Comparison of ENCODE assay signal across 9 cellular contexts in genomic region chr12:31687101-31687527, GRCh38. TPM values are rescaled to one million over a fixed set of nuclear protein-coding genes. Genes with fewer than 3 reads are reported as not detected.
DNase-seq lines count a peak whose midpoint lies in the region; ATAC-seq lines count a peak whose summit lies in the region.
"Had no signal": no experiment of that assay in that cellular context is flagged by ENCODE, and none has a peak within 500 bp of the region (broad histone marks: within the 10 kb centered on the region; RNA-seq: fewer than 3 reads in every experiment).

No MANE protein-coding gene starts in this region.

- no peak overlapping the region for H3K23ac ChIP-seq in mesendoderm (ENCODE audit: low read length)

- no peak overlapping the region for H2BK120ac ChIP-seq in mesendoderm (ENCODE audit: low read depth, low read length)

- peaks cover 22% of the 10 kb centered on the region for H3K9me3 Mint-ChIP-seq in activated T-helper 1 cell treated with anti-CD3 and anti-CD28 coated beads, Interleukin-12 subunit alpha, Interleukin-12 subunit beta, Interleukin-2, Interleukin-4 antibody, amounts not matched to agents 30 ng/mL and 10 ng/mL and 1 ng/mL, durations not matched to agents 14 hours and 24 hours and 36 hours

- no peaks in the 10 kb centered on the region for H3K27me3 ChIP-seq in mesendoderm (ENCODE audit: insufficient read depth, low read length, poor library complexity)

- no peaks in the 10 kb centered on the region for H3K36me3 ChIP-seq in mesendoderm (ENCODE audit: control insufficient read depth, insufficient read depth, low read length)

- no peak overlapping the region for H2AK5ac ChIP-seq in mesendoderm (ENCODE audit: low read length)

- H2BK5ac ChIP-seq in mesendoderm (ENCODE audit: low read length): no peak overlapping the region

- no peak overlapping the region for H4K8ac ChIP-seq in mesendoderm (ENCODE audit: low read depth, low read length)

- WGBS in mesendoderm (ENCODE audit: extremely low coverage, insufficient coverage, low lambda C conversion rate): no CpG with 5 or more reads among the region's 3 CpGs

- H3K9ac ChIP-seq in mesendoderm (ENCODE audit: low read length): no peak overlapping the region

- no peak overlapping the region for H3K4me3 Mint-ChIP-seq in activated T-helper 1 cell treated with anti-CD3 and anti-CD28 coated beads, Interleukin-12 subunit alpha, Interleukin-12 subunit beta, Interleukin-2, Interleukin-4 antibody, amounts not matched to agents 30 ng/mL and 10 ng/mL and 1 ng/mL, durations not matched to agents 14 hours and 24 hours and 36 hours

- no peak overlapping the region for H4K5ac ChIP-seq in mesendoderm (ENCODE audit: low read length)

- H3K4ac ChIP-seq in mesendoderm (ENCODE audit: low read depth, low read length): no peak overlapping the region

- H2BK15ac ChIP-seq in mesendoderm (replicated peaks; ENCODE audit: low read depth): no peak overlapping the region

- intact Hi-C loops in activated T-helper 1 cell treated with anti-CD3 and anti-CD28 coated beads, Interleukin-12 subunit alpha, Interleukin-12 subunit beta, Interleukin-2, Interleukin-4 antibody, amounts not matched to agents 30 ng/mL and 10 ng/mL and 1 ng/mL, durations not matched to agents 14 hours and 24 hours and 36 hours (cut with micrococcal nuclease): no loop called here

- ATAC-seq in GM19397 (IDR thresholded peaks at IDR 0.05; ENCODE audit: unreplicated experiment): peak; percentile 64
- peak; percentile 55 for ATAC-seq in HG03457 (IDR thresholded peaks at IDR 0.05; ENCODE audit: unreplicated experiment)

- H3K36me3 Mint-ChIP-seq in activated T-helper 1 cell treated with anti-CD3 and anti-CD28 coated beads, Interleukin-12 subunit alpha, Interleukin-12 subunit beta, Interleukin-2, Interleukin-4 antibody, amounts not matched to agents 30 ng/mL and 10 ng/mL and 1 ng/mL, durations not matched to agents 14 hours and 24 hours and 36 hours (ENCODE audit: low read depth): peaks cover 22% of the 10 kb centered on the region

- H3K27ac Mint-ChIP-seq in activated T-helper 1 cell treated with anti-CD3 and anti-CD28 coated beads, Interleukin-12 subunit alpha, Interleukin-12 subunit beta, Interleukin-2, Interleukin-4 antibody, amounts not matched to agents 30 ng/mL and 10 ng/mL and 1 ng/mL, durations not matched to agents 14 hours and 24 hours and 36 hours: peak overlapping the region; percentile 61

- DNase-seq in CD1c-positive myeloid dendritic cell (ENCODE audit: extremely low spot score) (peak; percentile 82), NK-92 (lab: John Stamatoyannopoulos, UW; ENCODE audit: unreplicated experiment) (no peak), mesendoderm (no peak), cerebellar nuclear complex (lab: John Stamatoyannopoulos, UW) (no peak), AG20443 (ENCODE audit: low spot score) (no peak)
- DNase-seq in activated T-helper 1 cell treated with anti-CD3 and anti-CD28 coated beads, Interleukin-12 subunit alpha, Interleukin-12 subunit beta, Interleukin-2, Interleukin-4 antibody, amounts not matched to agents 30 ng/mL and 10 ng/mL and 1 ng/mL, durations not matched to agents 14 hours and 24 hours and 36 hours (ENCODE audit: low spot score): no peak
- DNase-seq: T1000 had no signal

- H3K27me3 Mint-ChIP-seq in activated T-helper 1 cell treated with anti-CD3 and anti-CD28 coated beads, Interleukin-12 subunit alpha, Interleukin-12 subunit beta, Interleukin-2, Interleukin-4 antibody, amounts not matched to agents 30 ng/mL and 10 ng/mL and 1 ng/mL, durations not matched to agents 14 hours and 24 hours and 36 hours (ENCODE audit: insufficient read depth): no peaks in the 10 kb centered on the region

- H3K4me1 Mint-ChIP-seq in activated T-helper 1 cell treated with anti-CD3 and anti-CD28 coated beads, Interleukin-12 subunit alpha, Interleukin-12 subunit beta, Interleukin-2, Interleukin-4 antibody, amounts not matched to agents 30 ng/mL and 10 ng/mL and 1 ng/mL, durations not matched to agents 14 hours and 24 hours and 36 hours (ENCODE audit: low read depth): peaks cover 10% of the 10 kb centered on the region

- H3K4me1 ChIP-seq in mesendoderm (ENCODE audit: control insufficient read depth, low read depth, low read length): no peaks in the 10 kb centered on the region

- no peaks in the 10 kb centered on the region for H3K79me1 ChIP-seq in mesendoderm (ENCODE audit: low read length)

- H3K56ac ChIP-seq in mesendoderm (ENCODE audit: low read length): no peak overlapping the region

- no peak overlapping the region for H3K4me3 ChIP-seq in mesendoderm (ENCODE audit: low read length)

- H3K79me2 ChIP-seq in mesendoderm (ENCODE audit: control insufficient read depth, insufficient read depth, low read length): no peaks in the 10 kb centered on the region

- no peak overlapping the region for H3K4me2 ChIP-seq in mesendoderm (ENCODE audit: low read length)

- no peak overlapping the region for H3K18ac ChIP-seq in mesendoderm (ENCODE audit: low read length)

- no peak overlapping the region for H3K27ac ChIP-seq in mesendoderm (ENCODE audit: low read depth, low read length)

RNA-seq across cellular contexts. Expression of gene ETFBKMT, which starts 27.6 kb away (rescaled TPM):
- 0.62 and 0.69 TPM in 2 replicates for total RNA-seq in activated T-helper 1 cell treated with anti-CD3 and anti-CD28 coated beads, Interleukin-12 subunit alpha, Interleukin-12 subunit beta, Interleukin-2, Interleukin-4 antibody, amounts not matched to agents 30 ng/mL and 10 ng/mL and 1 ng/mL, durations not matched to agents 14 hours and 24 hours and 36 hours
- polyA plus RNA-seq in mesendoderm (2013, experiment 1 of 2): 0.51 TPM
- 0.53 TPM for polyA plus RNA-seq in mesendoderm (2013, experiment 2 of 2)

RNA-seq across cellular contexts. Expression of gene AMN1, which starts 41.7 kb away (rescaled TPM):
- 3.1 and 3.4 TPM in 2 replicates for total RNA-seq in activated T-helper 1 cell treated with anti-CD3 and anti-CD28 coated beads, Interleukin-12 subunit alpha, Interleukin-12 subunit beta, Interleukin-2, Interleukin-4 antibody, amounts not matched to agents 30 ng/mL and 10 ng/mL and 1 ng/mL, durations not matched to agents 14 hours and 24 hours and 36 hours
- polyA plus RNA-seq in mesendoderm (2013, experiment 1 of 2): 8.7 TPM
- polyA plus RNA-seq in mesendoderm (2013, experiment 2 of 2): 7.9 TPM
